ENCODE assay signal across 13 cellular contexts in genomic region chr18:41992066-41992465, GRCh38. TPM values are rescaled to one million over a fixed set of nuclear protein-coding genes. Genes with fewer than 3 reads are reported as not detected.
DNase-seq lines count a peak whose midpoint lies in the region; ATAC-seq, FAIRE-seq and TF ChIP-seq lines count a peak whose summit lies in the region.
"Had no signal": no experiment of that assay in that cellular context is flagged by ENCODE, and none has a peak within 500 bp of the region (broad histone marks: within the 10 kb centered on the region; RNA-seq: fewer than 3 reads in every experiment).

No MANE protein-coding gene starts in this region.

- FAIRE-seq in small intestine (lab: Jason Lieb, UNC) = no peak

- intact Hi-C loops in ascending aorta (cut with DNase I) = no loop called here

- WGBS in small intestine, 3 donors = 77 to 91% (median 78%) methylated on average over 2 of the region's 2 CpGs

- peaks cover 12% of the 10 kb centered on the region for H3K36me3 ChIP-seq in brain microvascular endothelial cell (replicated peaks)
- H3K36me3 ChIP-seq in small intestine (ENCODE audit: control insufficient read depth in 2 of 2, insufficient read depth in 2 of 2, low read length in 2 of 2) = peaks cover 5 to 6% of the 10 kb centered on the region in 2 donors
- H3K36me3 ChIP-seq in ascending aorta = peaks cover 27 to 51% of the 10 kb centered on the region in 2 donors

- no peak overlapping the region for H3K27ac ChIP-seq in brain microvascular endothelial cell
- H3K27ac ChIP-seq in small intestine (ENCODE audit: low read depth in 1 of 2, low read length in 1 of 2) = no peak overlapping the region
- no peak overlapping the region for H3K27ac ChIP-seq in ascending aorta
- H3K27ac ChIP-seq: adrenal gland, skin epidermis had no signal

- peak; percentile 48 for ATAC-seq in GM18517 (IDR thresholded peaks at IDR 0.05; ENCODE audit: unreplicated experiment)
- peak; percentile 76 for ATAC-seq in GM21619 (IDR thresholded peaks at IDR 0.05; ENCODE audit: unreplicated experiment)
- peak; percentile 77 for ATAC-seq in HG03460 (IDR thresholded peaks at IDR 0.05; ENCODE audit: unreplicated experiment)
- ATAC-seq: activated CD4-positive, CD25-positive, alpha-beta regulatory T cell treated with anti-CD3 and anti-CD28 coated beads, Interleukin-2, amount 50 U/mL, for 24 hours had no signal

- H3K4me3 ChIP-seq in brain microvascular endothelial cell (ENCODE audit: low read depth, low read length) (no peak overlapping the region), small intestine (ENCODE audit: low read depth in 1 of 2, low read length in 2 of 2) (no peak overlapping the region), ascending aorta (no peak overlapping the region)
- H3K4me3 ChIP-seq: adrenal gland, skin epidermis had no signal

- in situ Hi-C loops in brain microvascular endothelial cell (cut with HindIII; ENCODE audit: low pct_ligation_motif_present, low sequenced_read_pairs) = no loop called here

- H3K27me3 ChIP-seq in brain microvascular endothelial cell (replicated peaks) = no peaks in the 10 kb centered on the region
- no peaks in the 10 kb centered on the region for H3K27me3 ChIP-seq in small intestine (ENCODE audit: control insufficient read depth in 2 of 2, insufficient read depth in 2 of 2, low read length in 2 of 2)
- H3K27me3 ChIP-seq in ascending aorta = no peaks in the 10 kb centered on the region
- H3K27me3 ChIP-seq: adrenal gland had no signal

- H3K9me3 ChIP-seq in small intestine (ENCODE audit: control insufficient read depth, low read depth) (no peaks in the 10 kb centered on the region), ascending aorta (no peaks in the 10 kb centered on the region)
- H3K9me3 ChIP-seq: adrenal gland had no signal

- H3K4me1 ChIP-seq in small intestine (ENCODE audit: control insufficient read depth in 2 of 2, insufficient read depth in 1 of 2, low read depth in 1 of 2, low read length in 1 of 2) = no peaks in the 10 kb centered on the region
- no peaks in the 10 kb centered on the region for H3K4me1 ChIP-seq in ascending aorta

- DNase-seq in brain microvascular endothelial cell (peak; percentile 4), mesenteric fat pad (ENCODE audit: low spot score) (no peak), small intestine (no peak), ascending aorta (ENCODE audit: low spot score in 2 of 2) (no peak)
- no peak for DNase-seq in effector CD4-positive, alpha-beta T cell
- DNase-seq: adrenal gland; Karpas-422; stimulated activated naive CD4-positive, alpha-beta T cell had no signal

- no peak for TF ChIP-seq CTCF in brain microvascular endothelial cell (IDR thresholded peaks at IDR 0.05; ENCODE audit: low read depth, low read length, missing control alignments)
- TF ChIP-seq CTCF in ascending aorta (IDR thresholded peaks at IDR 0.05) = no peak

RNA-seq across cellular contexts. Expression of gene PIK3C3, which starts 37.0 kb away (rescaled TPM):
- total RNA-seq in mesenteric fat pad (46.5 TPM), ascending aorta (24.1 TPM)
- 10 to 100 TPM; 17.0 to 23.9 (median 17.8) TPM for polyA plus RNA-seq in small intestine
